15 cellular contexts compared by ENCODE assay signal in the genomic region with DNA sequence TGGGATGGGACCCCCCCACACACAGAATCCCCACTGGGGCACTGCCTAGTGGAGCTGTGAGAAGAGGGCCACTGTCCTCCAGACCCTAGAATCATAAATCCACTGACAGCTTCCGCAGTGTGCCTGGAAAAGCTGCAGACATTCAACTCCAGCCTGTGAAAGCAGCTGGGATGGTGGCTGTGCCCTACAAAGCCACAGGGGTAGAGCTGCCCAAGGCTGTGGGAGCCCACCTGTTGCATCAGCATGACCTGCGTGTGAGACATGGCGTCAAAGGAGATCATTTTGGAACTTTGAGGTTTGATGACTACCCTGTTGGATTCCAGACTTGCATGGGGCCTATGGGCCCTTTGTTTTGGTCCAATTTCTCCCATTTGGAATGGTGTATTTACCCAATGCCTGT. TPM values are rescaled to one million over a fixed set of nuclear protein-coding genes. Genes with fewer than 3 reads are reported as not detected.
DNase-seq lines count a peak whose midpoint lies in the region; TF ChIP-seq lines count a peak whose summit lies in the region.
"Had no signal": no experiment of that assay in that cellular context is flagged by ENCODE, and none has a peak within 500 bp of the region (broad histone marks: within the 10 kb centered on the region; RNA-seq: fewer than 3 reads in every experiment).

No MANE protein-coding gene starts in this region.

- H3K36me3 Mint-ChIP-seq in Caco-2 (ENCODE audit: insufficient read depth, unreplicated experiment), result peaks cover 87% of the 10 kb centered on the region

- H3K27ac Mint-ChIP-seq in Caco-2 (ENCODE audit: unreplicated experiment), result peak overlapping the region; percentile 11
- H3K27ac Mint-ChIP-seq: CD4-positive, alpha-beta T cell; CD8-positive, alpha-beta T cell had no signal

- intact Hi-C loops in Caco-2 (cut with micrococcal nuclease; ENCODE audit: unreplicated experiment), result no loop called here

- no TSS peak for BruUV-seq in Caco-2 (replicated peaks; lab: Mats Ljungman, UMichigan)

- H3K36me3 ChIP-seq in Caco-2 (ENCODE audit: control insufficient read depth, insufficient read depth, low read length), result peaks cover 5% of the 10 kb centered on the region

- H3K27me3 ChIP-seq in Caco-2 (replicated peaks; ENCODE audit: control insufficient read depth, insufficient read depth, low read length), result no peaks in the 10 kb centered on the region
- H3K27me3 ChIP-seq: BLaER1 treated with 17β-estradiol and CSF1 and Interleukin-3, amounts not matched to agents 10 nM and 100 nM had no signal

- POLR2A ChIA-PET in Caco-2 (lab: Charles Lee), result no interaction called here

- CTCF ChIA-PET in Caco-2 (lab: Charles Lee), result no interaction called here

- TF ChIP-seq POLR2A in erythroblast (IDR thresholded peaks at IDR 0.05; ENCODE audit: low read length), result no peak

- peaks cover 27% of the 10 kb centered on the region for H3K4me1 ChIP-seq in Caco-2
- H3K4me1 ChIP-seq: BLaER1 treated with 17β-estradiol and CSF1 and Interleukin-3, amounts not matched to agents 10 nM and 100 nM had no signal

- DNase-seq in Caco-2 (no peak), myocyte (ENCODE audit: low read depth) (peak; percentile 87), activated T-cell treated with anti-CD3 and anti-CD28 coated beads for 4 hours (no peak), erythroblast (lab: John Stamatoyannopoulos, UW) (no peak), NCI-H1436 (lab: John Stamatoyannopoulos, UW) (no peak)
- DNase-seq: 8988T; ACHN; CD4-positive, alpha-beta T cell; CD8-positive, alpha-beta T cell; DMS79 treated with DMSO at 0.1 percent for 48 hours; GF-D8 had no signal

- H3K9me3 Mint-ChIP-seq in Caco-2 (ENCODE audit: unreplicated experiment), result peaks cover 27% of the 10 kb centered on the region

- TF ChIP-seq CTCF in Caco-2 (IDR thresholded peaks at IDR 0.05; ENCODE audit: insufficient read depth in 1 of 2, low read depth in 1 of 2, low read length in 1 of 2, severe bottlenecking in 1 of 2, unreplicated experiment in 1 of 2), result no peak

- no peak overlapping the region for H3K4me3 ChIP-seq in Caco-2 (ENCODE audit: low read depth, low read length)
- H3K4me3 ChIP-seq: BLaER1 treated with 17β-estradiol and CSF1 and Interleukin-3, amounts not matched to agents 10 nM and 100 nM had no signal

- peaks cover 6% of the 10 kb centered on the region for H3K4me1 Mint-ChIP-seq in Caco-2 (ENCODE audit: low read depth, unreplicated experiment)

- no peaks in the 10 kb centered on the region for H3K27me3 Mint-ChIP-seq in Caco-2 (ENCODE audit: insufficient read depth, unreplicated experiment)
- H3K27me3 Mint-ChIP-seq: CD4-positive, alpha-beta T cell had no signal

- no peak overlapping the region for H3K4me3 Mint-ChIP-seq in Caco-2 (ENCODE audit: unreplicated experiment)
- H3K4me3 Mint-ChIP-seq: CD4-positive, alpha-beta T cell; CD8-positive, alpha-beta T cell had no signal

- H3K9me3 ChIP-seq in Caco-2, result peaks cover 6% of the 10 kb centered on the region; the same call in 1 of the 2 replicates

RNA-seq across cellular contexts. Expression of gene AIMP1, which starts 22.3 kb away (rescaled TPM):
- total RNA-seq in Caco-2 (2022) (130 and 143 TPM in 2 replicates), myocyte (32.5 and 43.9 TPM in 2 replicates)
- 27.4 TPM for polyA plus RNA-seq in myocyte (2012)

RNA-seq across cellular contexts. Expression of gene TBCK, which starts 22.7 kb away (rescaled TPM):
- total RNA-seq in Caco-2 (2022) (51.1 and 58.7 TPM in 2 replicates), myocyte (38.0 and 50.1 TPM in 2 replicates)
- polyA plus RNA-seq in myocyte (2012), result 17.1 TPM

RNA-seq across cellular contexts. Expression of gene GIMD1, which starts 29.9 kb away (rescaled TPM):
- total RNA-seq in Caco-2 (2022) (0.35 TPM in 1 of 2 replicates, not detected in the other), myocyte (not detected in 2 replicates)
- 0.05 TPM for polyA plus RNA-seq in myocyte (2012)
- total RNA-seq: A673; CD4-positive, alpha-beta T cell; CD8-positive, alpha-beta T cell had no signal
- polyA plus RNA-seq: AG04450, BJ had no signal
